9 cellular contexts compared by ENCODE assay signal in the genomic region with DNA sequence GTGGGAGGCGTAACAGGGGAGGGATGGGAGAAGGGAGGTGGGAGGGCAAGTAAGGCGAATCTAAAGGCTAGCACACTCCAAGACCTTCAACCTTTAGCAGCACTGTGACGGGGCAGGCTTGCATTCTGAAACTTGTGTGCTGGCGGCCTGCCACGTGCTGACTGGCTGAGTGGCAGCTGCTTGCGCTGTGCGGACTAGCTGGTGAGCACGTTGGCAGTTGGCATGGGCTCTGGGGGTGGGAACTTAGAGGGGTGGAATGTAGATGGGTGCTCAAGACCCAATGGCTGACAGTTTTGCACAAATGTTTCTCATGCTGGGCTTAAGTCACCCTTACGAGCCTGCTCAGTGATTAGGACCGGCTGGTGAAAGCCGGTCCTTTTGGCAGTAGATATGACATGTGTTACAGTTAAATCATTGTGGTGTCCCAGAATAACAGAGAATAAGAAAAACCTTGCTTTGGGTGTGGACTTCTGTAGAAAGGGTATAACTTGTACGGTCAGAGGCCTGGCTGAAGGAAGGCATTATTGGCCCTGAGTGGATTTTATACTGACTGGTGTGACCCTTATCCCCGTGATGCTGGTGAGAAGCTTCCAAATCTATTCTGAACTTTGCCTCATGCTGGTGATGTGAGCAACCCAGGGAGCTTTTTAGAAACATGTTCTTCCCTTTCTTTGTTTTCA.
DNase-seq lines count a peak whose midpoint lies in the region; ATAC-seq and TF ChIP-seq lines count a peak whose summit lies in the region.
"Had no signal": no experiment of that assay in that cellular context is flagged by ENCODE, and none has a peak within 500 bp of the region (broad histone marks: within the 10 kb centered on the region; RNA-seq: fewer than 3 reads in every experiment).

No MANE protein-coding gene starts in this region.

- peaks cover 0 to 4% (median 0%) of the 10 kb centered on the region in 7 donors for H3K4me1 Mint-ChIP-seq in naive thymus-derived CD4-positive, alpha-beta T cell

- no peak for TF ChIP-seq CTCF in cardiac fibroblast (IDR thresholded peaks at IDR 0.05; ENCODE audit: low read depth, low read length)

- H3K27me3 ChIP-seq in naive thymus-derived CD4-positive, alpha-beta T cell (ENCODE audit: control insufficient read depth in 2 of 2, insufficient read depth in 2 of 2, low read length in 2 of 2): no peaks in the 10 kb centered on the region

- POLR2A ChIA-PET in naive thymus-derived CD4-positive, alpha-beta T cell (lab: Charles Lee): no interaction called here

- H3K4me3 Mint-ChIP-seq in naive thymus-derived CD4-positive, alpha-beta T cell: no peak overlapping the region

- H3K4me3 ChIP-seq in cardiac fibroblast (replicated peaks in 1 of 2; ENCODE audit: low read depth in 2 of 2, low read length in 2 of 2): no peak overlapping the region
- H3K4me3 ChIP-seq in naive thymus-derived CD4-positive, alpha-beta T cell (ENCODE audit: low read length): no peak overlapping the region

- peaks cover 6 to 21% (median 14%) of the 10 kb centered on the region in 5 donors for H3K27me3 Mint-ChIP-seq in naive thymus-derived CD4-positive, alpha-beta T cell

- no peaks in the 10 kb centered on the region for H3K36me3 Mint-ChIP-seq in naive thymus-derived CD4-positive, alpha-beta T cell

- no peak overlapping the region for H3K27ac ChIP-seq in naive thymus-derived CD4-positive, alpha-beta T cell (ENCODE audit: low read depth, low read length)

- H3K9me3 Mint-ChIP-seq in naive thymus-derived CD4-positive, alpha-beta T cell: no peaks in the 10 kb centered on the region

- CTCF ChIA-PET in naive thymus-derived CD4-positive, alpha-beta T cell (lab: Charles Lee): no interaction called here

- ATAC-seq in left lobe of liver (peak; percentile 79), HG02763 (IDR thresholded peaks at IDR 0.05; ENCODE audit: unreplicated experiment) (no peak), HG03095 (IDR thresholded peaks at IDR 0.05; ENCODE audit: unreplicated experiment) (no peak), HG02571 (IDR thresholded peaks at IDR 0.05; ENCODE audit: unreplicated experiment) (no peak)
- ATAC-seq in naive thymus-derived CD4-positive, alpha-beta T cell: no peak

- no peaks in the 10 kb centered on the region for H3K9me3 ChIP-seq in naive thymus-derived CD4-positive, alpha-beta T cell (ENCODE audit: control insufficient read depth in 2 of 3, low read length in 3 of 3)

- no peaks in the 10 kb centered on the region for H3K36me3 ChIP-seq in naive thymus-derived CD4-positive, alpha-beta T cell (ENCODE audit: control insufficient read depth in 2 of 3, insufficient read depth in 3 of 3, low read length in 3 of 3)

- intact Hi-C loops in naive thymus-derived CD4-positive, alpha-beta T cell (cut with micrococcal nuclease): no loop called here

- no peaks in the 10 kb centered on the region for H3K4me1 ChIP-seq in naive thymus-derived CD4-positive, alpha-beta T cell (ENCODE audit: control insufficient read depth in 2 of 2, insufficient read depth in 2 of 2, low read length in 2 of 2)

- DNase-seq in LHCN-M2 (ENCODE audit: low read depth) (peak; percentile 93), cardiac fibroblast (ENCODE audit: low read depth in 2 of 2) (peak; percentile 30 to 72), left lobe of liver (ENCODE audit: low spot score) (peak; percentile 97), stromal cell of bone marrow (ENCODE audit: low read depth) (peak; percentile 65)
- no peak for DNase-seq in naive thymus-derived CD4-positive, alpha-beta T cell
- DNase-seq: dermis blood vessel endothelial cell had no signal

- no peak overlapping the region for H3K27ac Mint-ChIP-seq in naive thymus-derived CD4-positive, alpha-beta T cell

Comparison
In these comparisons a context has a peak if more than half of its experiments do, and no peak if none do; other contexts are left out.
1. DNase-seq: peak in LHCN-M2 (single experiment), cardiac fibroblast (2 of 2), left lobe of liver (single experiment) and stromal cell of bone marrow (single experiment); none in naive thymus-derived CD4-positive, alpha-beta T cell (0 of 9).